Comparison of ENCODE assay signal across 10 cellular contexts in the genomic region with DNA sequence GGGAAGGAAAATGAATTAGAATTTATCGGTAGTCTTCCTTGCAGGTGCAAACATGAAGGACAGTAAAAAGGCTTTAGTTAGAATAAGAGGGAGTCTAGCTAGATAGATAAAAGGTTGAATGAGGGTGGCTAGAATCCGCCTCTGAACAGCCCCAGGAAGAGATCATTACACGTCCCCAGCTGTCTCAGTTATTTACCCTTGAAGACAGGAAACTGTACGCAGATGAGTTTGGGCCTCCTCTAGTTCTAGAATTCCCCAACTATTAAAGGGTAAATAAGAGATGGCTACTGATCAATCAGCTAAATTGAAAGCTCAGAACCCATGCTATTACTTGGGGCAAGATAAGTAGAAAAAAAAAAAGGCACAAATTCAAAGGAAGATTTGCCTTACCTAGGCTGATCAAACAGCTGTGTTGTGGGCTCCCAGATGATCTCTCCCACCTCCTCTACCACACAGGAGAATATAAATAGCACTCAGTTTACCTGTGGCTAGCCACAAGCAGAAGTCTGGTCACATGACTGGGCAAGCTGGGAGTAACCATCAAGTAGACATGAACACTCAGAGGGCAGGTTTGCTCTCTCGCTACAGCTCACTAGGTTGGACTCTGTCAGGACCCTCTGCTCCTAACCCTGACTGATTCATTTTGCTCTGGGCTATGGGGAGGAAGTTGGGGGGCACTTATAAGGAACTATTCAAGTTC. TPM values are rescaled to one million over a fixed set of nuclear protein-coding genes. Genes with fewer than 3 reads are reported as not detected.
DNase-seq lines count a peak whose midpoint lies in the region; ATAC-seq, FAIRE-seq and TF ChIP-seq lines count a peak whose summit lies in the region.
"Had no signal": no experiment of that assay in that cellular context is flagged by ENCODE, and none has a peak within 500 bp of the region (broad histone marks: within the 10 kb centered on the region; RNA-seq: fewer than 3 reads in every experiment).

No MANE protein-coding gene starts in this region.

- H3K27me3 ChIP-seq in CD8-positive, alpha-beta memory T cell (ENCODE audit: insufficient read depth, low read length, poor library complexity, severe bottlenecking), result no peaks in the 10 kb centered on the region
- H3K27me3 ChIP-seq in K562 (ENCODE audit: control insufficient read depth in 2 of 2, insufficient read depth in 2 of 2, low read length in 2 of 2), result no peaks in the 10 kb centered on the region
- no peaks in the 10 kb centered on the region for H3K27me3 ChIP-seq in sigmoid colon
- H3K27me3 ChIP-seq in BE2C, result no peaks in the 10 kb centered on the region
- H3K27me3 ChIP-seq in aorta (ENCODE audit: control insufficient read depth in 1 of 2, insufficient read depth in 2 of 2, low read length in 1 of 2), result no peaks in the 10 kb centered on the region

- peak overlapping the region; percentile 52 for H3K27ac ChIP-seq in CD8-positive, alpha-beta memory T cell (ENCODE audit: low read depth, low read length)
- peak overlapping the region; percentile 12; the same call in 2 of the 3 replicates for H3K27ac ChIP-seq in K562 (ENCODE audit: extremely low read depth, low read depth, low read length)
- peak overlapping the region in 2 of 4 donors; percentile 10 to 31 for H3K27ac ChIP-seq in sigmoid colon
- no peak overlapping the region for H3K27ac ChIP-seq in aorta (ENCODE audit: low read depth in 1 of 2, low read length in 2 of 2)
- H3K27ac ChIP-seq: thoracic aorta had no signal

- no peaks in the 10 kb centered on the region for H3K36me3 ChIP-seq in CD8-positive, alpha-beta memory T cell (ENCODE audit: insufficient read depth, low read length)
- peaks cover 76% of the 10 kb centered on the region for H3K36me3 ChIP-seq in K562 (ENCODE audit: control insufficient read depth, insufficient read depth, low read length)
- no peaks in the 10 kb centered on the region for H3K36me3 ChIP-seq in sigmoid colon
- H3K36me3 ChIP-seq in BE2C, result no peaks in the 10 kb centered on the region
- no peaks in the 10 kb centered on the region for H3K36me3 ChIP-seq in aorta (ENCODE audit: control insufficient read depth in 1 of 2, insufficient read depth in 2 of 2, low read length in 1 of 2)
- H3K36me3 ChIP-seq: thoracic aorta had no signal

- BruUV-seq in K562 (replicated peaks; lab: Mats Ljungman, UMichigan), result TSS peak; percentile 3

- peak in 2 of 5 donors; percentile 46 to 60 for DNase-seq in CD8-positive, alpha-beta memory T cell
- DNase-seq in K562 (ENCODE audit: extremely low read depth in 1 of 4, low spot score in 3 of 4), result no peak
- DNase-seq in NCI-H1436 (lab: John Stamatoyannopoulos, UW), result no peak
- DNase-seq in sigmoid colon, result no peak
- no peak for DNase-seq in BE2C
- DNase-seq in aorta, result no peak

- peaks cover 3% of the 10 kb centered on the region for H3K9me1 ChIP-seq in K562 (ENCODE audit: control insufficient read depth, insufficient read depth, low read length)

- TF ChIP-seq POLR2A in K562 (conservative IDR thresholded peaks at IDR 0.05), result no peak
- TF ChIP-seq POLR2A in sigmoid colon (IDR thresholded peaks at IDR 0.05), result no peak

- no peak for TF ChIP-seq CTCF in K562 (IDR thresholded peaks at IDR 0.05 in 2 of 3, conservative IDR thresholded peaks at IDR 0.05 in 1 of 3; ENCODE audit: insufficient read depth in 2 of 3, low read depth in 1 of 3, low read length in 3 of 3)
- no peak for TF ChIP-seq CTCF in sigmoid colon (IDR thresholded peaks at IDR 0.05)
- no peak for TF ChIP-seq CTCF in BE2C (IDR thresholded peaks at IDR 0.05; ENCODE audit: low read depth, low read length)

- peaks cover 85% of the 10 kb centered on the region for H3K79me2 ChIP-seq in K562 (ENCODE audit: control insufficient read depth, insufficient read depth, low read length)

- CTCF ChIA-PET in CD8-positive, alpha-beta memory T cell (lab: Charles Lee), result interaction anchor here (0.8 to 3.7 kb wide), 11 partner anchors 10 to 190 kb away, joined by 3 to 23 read pairs (median 3); a partner anchor contains a TSS
- CTCF ChIA-PET in K562 (lab: Yijun Ruan, JAX; ENCODE audit: low intra/inter-chr PET ratio), result no interaction called here

- 56% methylated on average over 5 of the region's 5 CpGs for WGBS in K562 (ENCODE audit: insufficient coverage, low coverage, missing lambda C conversion rate)
- 47 to 79% methylated on average over 5 of the region's 5 CpGs for WGBS in sigmoid colon, 2 donors
- 91% methylated on average over 5 of the region's 5 CpGs for WGBS in aorta, 2 donors

- in situ Hi-C loops in K562 (cut with MboI), result no loop called here

- H3K4me1 Mint-ChIP-seq in CD8-positive, alpha-beta memory T cell, result peaks cover 76 to 90% (median 89%) of the 10 kb centered on the region in 3 donors

- peaks cover 20% of the 10 kb centered on the region for H4K20me1 ChIP-seq in K562 (replicated peaks; ENCODE audit: control insufficient read depth, insufficient read depth, low read length)

- no peak overlapping the region for H2AFZ ChIP-seq in K562 (ENCODE audit: low read depth, low read length)

- H3K4me3 Mint-ChIP-seq in CD8-positive, alpha-beta memory T cell, result peak overlapping the region; percentile 76 to 90 (median 83)

- TF ChIP-seq RAD21 in K562 (CRISPR knock-in tag; conservative IDR thresholded peaks at IDR 0.05 in 1 of 2, IDR thresholded peaks at IDR 0.05 in 1 of 2), result no peak

- peaks cover 89% of the 10 kb centered on the region for H3K4me1 ChIP-seq in CD8-positive, alpha-beta memory T cell (ENCODE audit: insufficient read depth, low read length)
- H3K4me1 ChIP-seq in K562 (replicated peaks in 1 of 2; ENCODE audit: control insufficient read depth in 2 of 2, insufficient read depth in 2 of 2, low read length in 2 of 2) (peaks cover 13 to 57% of the 10 kb centered on the region in 2 experiments), sigmoid colon (peaks cover 0 to 40% (median 20%) of the 10 kb centered on the region in 4 donors), BE2C (peaks cover 5% of the 10 kb centered on the region; the same call in 1 of the 2 replicates), aorta (ENCODE audit: control insufficient read depth in 1 of 2, insufficient read depth in 2 of 2, low read length in 2 of 2) (no peaks in the 10 kb centered on the region)

- H3K36me3 Mint-ChIP-seq in CD8-positive, alpha-beta memory T cell, result peaks cover 6 to 44% (median 8%) of the 10 kb centered on the region in 3 donors

- no peaks in the 10 kb centered on the region for H3K9me3 ChIP-seq in CD8-positive, alpha-beta memory T cell (ENCODE audit: low read length)
- H3K9me3 ChIP-seq in K562 (replicated peaks; ENCODE audit: control insufficient read depth, insufficient read depth, low read depth, low read length) (no peaks in the 10 kb centered on the region), sigmoid colon (no peaks in the 10 kb centered on the region), BE2C (no peaks in the 10 kb centered on the region), aorta (ENCODE audit: control insufficient read depth, low read length) (no peaks in the 10 kb centered on the region)
- H3K9me3 ChIP-seq: thoracic aorta had no signal

- H3K9ac ChIP-seq in K562 (ENCODE audit: insufficient read depth in 1 of 2, low read depth in 2 of 2, low read length in 2 of 2), result no peak overlapping the region; a peak in 1 of 4 replicates

- no peaks in the 10 kb centered on the region for H3K27me3 Mint-ChIP-seq in CD8-positive, alpha-beta memory T cell

- peak; percentile 53 for ATAC-seq in GM19351 (IDR thresholded peaks at IDR 0.05; ENCODE audit: unreplicated experiment)
- peak; percentile 46 for ATAC-seq in HG03280 (IDR thresholded peaks at IDR 0.05; ENCODE audit: unreplicated experiment)
- ATAC-seq in K562, result peak; percentile 40
- no peak for ATAC-seq in aorta (ENCODE audit: low FRiP score)

- no peak for TF ChIP-seq EP300 in K562 (IDR thresholded peaks at IDR 0.05; ENCODE audit: low read length)
- TF ChIP-seq EP300 in sigmoid colon (IDR thresholded peaks at IDR 0.05), result no peak

- H3K27ac Mint-ChIP-seq in CD8-positive, alpha-beta memory T cell, result peak overlapping the region; percentile 94 to 99 (median 97)

- intact Hi-C loops in K562 (cut with micrococcal nuclease) (no loop called here), sigmoid colon (cut with DNase I) (no loop called here), aorta (cut with DNase I) (no loop called here)

- no peak overlapping the region for H3K4me2 ChIP-seq in K562 (ENCODE audit: insufficient read depth, low read length)

- no peak for FAIRE-seq in K562 (lab: Jason Lieb, UNC)
- FAIRE-seq: islet of Langerhans had no signal

- H3K9me3 Mint-ChIP-seq in CD8-positive, alpha-beta memory T cell, result no peaks in the 10 kb centered on the region

- peak overlapping the region; percentile 40 for H3K4me3 ChIP-seq in CD8-positive, alpha-beta memory T cell (ENCODE audit: low read length)
- H3K4me3 ChIP-seq in K562 (no peak overlapping the region), sigmoid colon (no peak overlapping the region), BE2C (ENCODE audit: low read depth, low read length) (no peak overlapping the region), aorta (ENCODE audit: low read length in 2 of 2) (no peak overlapping the region)
- H3K4me3 ChIP-seq: thoracic aorta had no signal

- POLR2A ChIA-PET in CD8-positive, alpha-beta memory T cell (lab: Charles Lee), result interaction anchor here (0.7 to 5.5 kb wide), 5 partner anchors 8 to 42 kb away, joined by 4 to 70 read pairs (median 24); a partner anchor contains a TSS
- POLR2A ChIA-PET in K562 (lab: Yijun Ruan, JAX), result interaction anchor here (0.6 to 2.4 kb wide), 9 partner anchors 9 to 219 kb away, joined by 3 to 13 read pairs (median 3); a partner anchor contains a TSS

RNA-seq across cellular contexts. Expression of a gene that starts 17.0 kb away (rescaled TPM):
- 10 to 100 TPM; 21.8 to 24.8 TPM for total RNA-seq in CD8-positive, alpha-beta memory T cell
- polyA plus RNA-seq in CD8-positive, alpha-beta memory T cell, result 85.0 TPM
- total RNA-seq in K562 (2011; cell fraction: chromatin; rRNA removed; ENCODE audit: low replicate concordance), result 36.1 and 63.6 TPM in 2 replicates
- total RNA-seq in K562 (2011; cell fraction: nucleolus; rRNA removed), result 46.1 and 47.4 TPM in 2 replicates
- total RNA-seq in K562 (2011; cell fraction: nucleoplasm; rRNA removed), result 43.6 and 73.7 TPM in 2 replicates
- total RNA-seq in K562 (2014; rRNA removed) (36.6 and 53.7 TPM in 2 replicates), K562 (2014; rRNA removed; fragmentation: Illumina TruSeq; extraction: Trizol) (17.2 and 17.4 TPM in 2 replicates), K562 (2015; rRNA removed; fragmentation: Illumina TruSeq; extraction: Trizol) (29.9 and 31.6 TPM in 2 replicates), K562 (2021) (57.1 and 60.6 TPM in 2 replicates), sigmoid colon (10 to 100 TPM; 11.1 to 34.6 (median 27.4) TPM), aorta (10 to 100 TPM; 16.9 to 17.2 TPM)
- polyA plus RNA-seq in K562 (2011; rRNA removed) (40.4 and 70.5 TPM in 2 replicates), K562 (2014; fragmentation: Illumina TruSeq; extraction: Trizol) (78.9 and 79.7 TPM in 2 replicates), K562 (2014; fragmentation: Nextera tagmentation; extraction: Ambion mirVana) (1 to 10 TPM; 3.1 to 4.7 TPM), K562 (2014; rRNA removed) (62.9 and 65.9 TPM in 2 replicates), sigmoid colon (10 to 100 TPM in 1 of 3 donors, 1 to 10 TPM in 2; 3.5 to 15.6 (median 9.6) TPM), aorta (10 to 100 TPM in 1 of 2 donors, 1 to 10 TPM in 1; 9.4 to 15.3 TPM)
- polyA plus RNA-seq in K562 (2011; cell fraction: cytosol; rRNA removed), result 42.0 and 64.7 TPM in 2 replicates
- polyA plus RNA-seq in K562 (2011; cell fraction: nucleus; rRNA removed), result 39.9 and 55.6 TPM in 2 replicates
- 40.1 and 94.9 TPM in 2 replicates for polyA plus RNA-seq in K562 (2012)
- polyA minus RNA-seq in K562 (2011; rRNA and poly(A)+ RNA removed), result 19.7 and 22.8 TPM in 2 replicates
- polyA minus RNA-seq in K562 (2011; cell fraction: cytosol; rRNA and poly(A)+ RNA removed), result 29.9 and 30.1 TPM in 2 replicates
- 22.2 and 22.9 TPM in 2 replicates for polyA minus RNA-seq in K562 (2011; cell fraction: nucleus; rRNA and poly(A)+ RNA removed)
- polyA plus RNA-seq in BE2C (2012; ENCODE audit: insufficient read depth, insufficient read length, low read depth), result 17.0 TPM

RNA-seq across cellular contexts. Expression of a gene that starts 39.2 kb away (rescaled TPM):
- 10 to 100 TPM; 82.8 to 88.9 TPM for total RNA-seq in CD8-positive, alpha-beta memory T cell
- polyA plus RNA-seq in CD8-positive, alpha-beta memory T cell, result 34.6 TPM
- 115 and 192 TPM in 2 replicates for total RNA-seq in K562 (2011; cell fraction: chromatin; rRNA removed; ENCODE audit: low replicate concordance)
- 145 and 163 TPM in 2 replicates for total RNA-seq in K562 (2011; cell fraction: nucleolus; rRNA removed)
- total RNA-seq in K562 (2011; cell fraction: nucleoplasm; rRNA removed), result 170 and 177 TPM in 2 replicates
- 51.4 and 58.8 TPM in 2 replicates for total RNA-seq in K562 (2014; rRNA removed)
- total RNA-seq in K562 (2014; rRNA removed; fragmentation: Illumina TruSeq; extraction: Trizol), result 76.4 and 77.1 TPM in 2 replicates
- total RNA-seq in K562 (2015; rRNA removed; fragmentation: Illumina TruSeq; extraction: Trizol), result 64.1 and 74.2 TPM in 2 replicates
- 66.2 and 66.3 TPM in 2 replicates for total RNA-seq in K562 (2021)
- polyA plus RNA-seq in K562 (2011; rRNA removed), result 87.9 and 103 TPM in 2 replicates
- polyA plus RNA-seq in K562 (2011; cell fraction: cytosol; rRNA removed), result 75.0 and 110 TPM in 2 replicates
- 141 and 182 TPM in 2 replicates for polyA plus RNA-seq in K562 (2011; cell fraction: nucleus; rRNA removed)
- polyA plus RNA-seq in K562 (2012), result 67.9 and 71.4 TPM in 2 replicates
- polyA plus RNA-seq in K562 (2014; fragmentation: Illumina TruSeq; extraction: Trizol), result 70.7 and 71.3 TPM in 2 replicates
- polyA plus RNA-seq in K562 (2014; fragmentation: Nextera tagmentation; extraction: Ambion mirVana), result 10 to 100 TPM; 62.0 to 64.4 TPM
- 53.4 and 54.3 TPM in 2 replicates for polyA plus RNA-seq in K562 (2014; rRNA removed)
- polyA minus RNA-seq in K562 (2011; rRNA and poly(A)+ RNA removed), result 58.8 and 75.1 TPM in 2 replicates
- polyA minus RNA-seq in K562 (2011; cell fraction: cytosol; rRNA and poly(A)+ RNA removed), result 43.5 and 45.8 TPM in 2 replicates
- 41.2 and 65.6 TPM in 2 replicates for polyA minus RNA-seq in K562 (2011; cell fraction: nucleus; rRNA and poly(A)+ RNA removed)
- 10 to 100 TPM; 13.0 to 34.9 (median 20.0) TPM for total RNA-seq in sigmoid colon
- 10 to 100 TPM; 24.0 to 59.7 (median 26.6) TPM for polyA plus RNA-seq in sigmoid colon
- 250 TPM for polyA plus RNA-seq in BE2C (2012; ENCODE audit: insufficient read depth, insufficient read length, low read depth)
- 10 to 100 TPM; 31.5 to 43.7 TPM for total RNA-seq in aorta
- polyA plus RNA-seq in aorta, result 10 to 100 TPM; 33.2 to 37.5 TPM

RNA-seq across cellular contexts. Expression of a gene that starts 41.5 kb away (rescaled TPM):
- total RNA-seq in CD8-positive, alpha-beta memory T cell, result 10 to 100 TPM; 66.1 to 75.8 TPM
- 58.1 TPM for polyA plus RNA-seq in CD8-positive, alpha-beta memory T cell
- total RNA-seq in K562 (2011; cell fraction: chromatin; rRNA removed; ENCODE audit: low replicate concordance), result 98.7 and 143 TPM in 2 replicates
- total RNA-seq in K562 (2011; cell fraction: nucleolus; rRNA removed), result 42.4 and 42.8 TPM in 2 replicates
- total RNA-seq in K562 (2011; cell fraction: nucleoplasm; rRNA removed), result 98.0 and 135 TPM in 2 replicates
- total RNA-seq in K562 (2014; rRNA removed) (26.6 and 34.8 TPM in 2 replicates), K562 (2014; rRNA removed; fragmentation: Illumina TruSeq; extraction: Trizol) (37.7 and 42.2 TPM in 2 replicates), K562 (2015; rRNA removed; fragmentation: Illumina TruSeq; extraction: Trizol) (35.6 and 36.1 TPM in 2 replicates), K562 (2021) (52.8 and 57.3 TPM in 2 replicates), sigmoid colon (10 to 100 TPM; 23.8 to 34.9 (median 32.0) TPM), aorta (10 to 100 TPM; 60.8 to 63.9 TPM)
- polyA plus RNA-seq in K562 (2011; rRNA removed) (20.6 and 39.3 TPM in 2 replicates), K562 (2014; fragmentation: Illumina TruSeq; extraction: Trizol) (36.1 and 39.1 TPM in 2 replicates), K562 (2014; fragmentation: Nextera tagmentation; extraction: Ambion mirVana) (10 to 100 TPM; 10.8 to 10.9 TPM), K562 (2014; rRNA removed) (18.3 and 20.5 TPM in 2 replicates), sigmoid colon (10 to 100 TPM in 1 of 3 donors, 1 to 10 TPM in 2; 6.2 to 14.3 (median 9.0) TPM), aorta (10 to 100 TPM in 1 of 2 donors, 1 to 10 TPM in 1; 6.1 to 17.4 TPM)
- polyA plus RNA-seq in K562 (2011; cell fraction: cytosol; rRNA removed), result 14.3 and 28.7 TPM in 2 replicates
- 53.9 and 59.1 TPM in 2 replicates for polyA plus RNA-seq in K562 (2011; cell fraction: nucleus; rRNA removed)
- 24.3 and 34.3 TPM in 2 replicates for polyA plus RNA-seq in K562 (2012)
- polyA minus RNA-seq in K562 (2011; rRNA and poly(A)+ RNA removed), result 52.7 and 64.3 TPM in 2 replicates
- polyA minus RNA-seq in K562 (2011; cell fraction: cytosol; rRNA and poly(A)+ RNA removed), result 34.6 and 39.4 TPM in 2 replicates
- 31.5 and 52.3 TPM in 2 replicates for polyA minus RNA-seq in K562 (2011; cell fraction: nucleus; rRNA and poly(A)+ RNA removed)
- polyA plus RNA-seq in BE2C (2012; ENCODE audit: insufficient read depth, insufficient read length, low read depth), result 38.5 TPM

Comparison
In these comparisons a context has a peak if more than half of its experiments do, and no peak if none do; other contexts are left out.
1. H3K27ac ChIP-seq: peak in CD8-positive, alpha-beta memory T cell (single experiment) and K562 (single experiment); none in aorta (0 of 2).